Comparison of ENCODE assay signal across 10 cellular contexts in the genomic region with DNA sequence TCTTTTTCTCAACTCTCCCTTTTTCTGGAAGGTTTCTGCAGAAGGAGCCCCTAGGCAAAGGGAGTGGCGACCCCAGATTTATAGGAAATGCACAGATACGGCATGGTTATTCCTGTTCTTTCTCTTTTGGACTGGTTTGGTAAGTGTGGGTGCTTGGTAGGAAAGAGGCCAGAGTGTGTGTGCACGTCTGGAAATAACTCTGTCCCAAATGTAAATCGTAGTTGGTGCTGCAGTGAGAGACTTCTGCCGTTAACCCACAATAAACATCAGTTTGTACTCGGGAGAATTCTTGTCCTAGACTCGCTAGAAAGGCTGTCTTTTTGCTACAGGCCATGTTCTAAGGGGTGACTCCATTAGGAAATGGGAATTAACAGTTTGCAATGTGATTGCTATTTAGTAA. TPM values are rescaled to one million over a fixed set of nuclear protein-coding genes. Genes with fewer than 3 reads are reported as not detected.
DNase-seq lines count a peak whose midpoint lies in the region; ATAC-seq and TF ChIP-seq lines count a peak whose summit lies in the region.
"Had no signal": no experiment of that assay in that cellular context is flagged by ENCODE, and none has a peak within 500 bp of the region (broad histone marks: within the 10 kb centered on the region; RNA-seq: fewer than 3 reads in every experiment).

No MANE protein-coding gene starts in this region.

- 82% methylated on average over 6 of the region's 7 CpGs for WGBS in esophagus muscularis mucosa

- no peak for ATAC-seq in HG03460 (IDR thresholded peaks at IDR 0.05; ENCODE audit: unreplicated experiment)

- H3K9me3 ChIP-seq in BLaER1 (peaks cover 3% of the 10 kb centered on the region; the same call in 1 of the 2 replicates), esophagus muscularis mucosa (no peaks in the 10 kb centered on the region), neuron (ENCODE audit: low read length) (no peaks in the 10 kb centered on the region)
- H3K9me3 ChIP-seq: adrenal gland had no signal

- H3K27me3 ChIP-seq in BLaER1 (peaks cover 6% of the 10 kb centered on the region; the same call in 1 of the 2 replicates), esophagus muscularis mucosa (no peaks in the 10 kb centered on the region), neuron (ENCODE audit: insufficient read depth, low read length) (no peaks in the 10 kb centered on the region)
- H3K27me3 ChIP-seq: adrenal gland had no signal

- H3K4me2 ChIP-seq in BLaER1: peak overlapping the region; percentile 76

- TF ChIP-seq EP300 in esophagus muscularis mucosa (IDR thresholded peaks at IDR 0.05): no peak

- peak overlapping the region; percentile 66 for H3K4me3 ChIP-seq in BLaER1
- peak overlapping the region; percentile 69 for H3K4me3 ChIP-seq in LNCaP clone FGC (ENCODE audit: low read depth, low read length)
- H3K4me3 ChIP-seq in esophagus muscularis mucosa: peak overlapping the region; percentile 62 to 84 (median 68)
- H3K4me3 ChIP-seq in neuron (ENCODE audit: low read length): peak overlapping the region; percentile 57

- H3K36me3 ChIP-seq in BLaER1: no peaks in the 10 kb centered on the region
- no peaks in the 10 kb centered on the region for H3K36me3 ChIP-seq in esophagus muscularis mucosa
- no peaks in the 10 kb centered on the region for H3K36me3 ChIP-seq in neuron (ENCODE audit: insufficient read depth, low read length)
- H3K36me3 ChIP-seq: adrenal gland had no signal

- DNase-seq in LNCaP clone FGC (ENCODE audit: low read depth) (no peak), esophagus muscularis mucosa (ENCODE audit: extremely low spot score) (no peak), GM19238 (ENCODE audit: insufficient read length, low spot score) (no peak), mucosa of gallbladder (ENCODE audit: low spot score) (no peak), NCI-H446 (lab: John Stamatoyannopoulos, UW) (no peak)
- DNase-seq: occipital lobe had no signal

- H3K27ac ChIP-seq in BLaER1 (0 out of 2 replicates have a peak overlapping the region, but pooled peaks have one; percentile 14), esophagus muscularis mucosa (replicated peaks in 1 of 4) (no peak overlapping the region)

- intact Hi-C loops in esophagus muscularis mucosa (cut with DNase I): no loop called here

- TF ChIP-seq CTCF in LNCaP clone FGC (IDR thresholded peaks at IDR 0.05; ENCODE audit: control insufficient read depth, extremely low read depth, insufficient read depth): no peak
- no peak for TF ChIP-seq CTCF in esophagus muscularis mucosa (IDR thresholded peaks at IDR 0.05)

- H3K4me1 ChIP-seq in BLaER1 (peaks cover 26% of the 10 kb centered on the region), esophagus muscularis mucosa (peaks cover 5 to 16% (median 14%) of the 10 kb centered on the region in 4 donors), neuron (ENCODE audit: insufficient read depth, low read length) (peaks cover 22% of the 10 kb centered on the region)

- no peaks in the 10 kb centered on the region for H4K20me1 ChIP-seq in BLaER1

- H2AFZ ChIP-seq in neuron (ENCODE audit: low read depth, low read length): no peak overlapping the region

- TF ChIP-seq POLR2A in esophagus muscularis mucosa (IDR thresholded peaks at IDR 0.05; ENCODE audit: low read depth): no peak

- H3K9ac ChIP-seq in BLaER1: no peak overlapping the region; the same call in 1 of the 2 replicates

RNA-seq across cellular contexts. Expression of gene SLC44A3, which starts 0.8 kb away (rescaled TPM):
- total RNA-seq in esophagus muscularis mucosa: 1 to 10 TPM in 1 of 4 donors, under 1 TPM in 3; 0.63 to 1.7 (median 0.83) TPM
- total RNA-seq in mucosa of gallbladder: 53.8 TPM

Comparison
In these comparisons a context has a peak if more than half of its experiments do, and no peak if none do; other contexts are left out.
1. RNA of gene SLC44A3, which starts 0.8 kb away (total RNA-seq): 53.8 TPM in mucosa of gallbladder (single experiment); 0.63 to 1.7 TPM in esophagus muscularis mucosa; every median in the first group is over 10 times any median in the second.
2. Peak in every context shown above with its lines, with median percentiles within 50 percentile points of each other: H3K4me3 ChIP-seq.